In the genomic region with DNA sequence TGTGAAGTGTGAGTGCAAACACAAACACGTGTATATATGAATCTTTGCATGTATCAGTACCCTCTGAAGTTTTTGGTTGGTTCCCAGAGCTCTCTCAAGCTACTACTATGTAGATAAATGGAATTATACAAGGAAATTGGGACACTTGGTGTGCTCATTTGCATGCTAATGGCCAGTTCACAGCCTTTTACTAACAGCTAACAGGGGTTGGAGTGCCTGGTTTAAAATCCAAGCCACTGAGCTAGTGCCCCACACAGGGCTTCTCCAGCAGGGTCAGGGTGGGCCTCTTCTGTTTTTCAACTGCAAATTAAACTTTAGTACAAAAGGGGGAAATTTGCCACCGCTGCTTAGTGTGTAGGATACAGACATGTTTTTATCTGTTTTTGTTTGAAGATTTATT, we compare ENCODE assay signal across 23 cellular contexts.
DNase-seq lines count a peak whose midpoint lies in the region; ATAC-seq and TF ChIP-seq lines count a peak whose summit lies in the region.
"Had no signal": no experiment of that assay in that cellular context is flagged by ENCODE, and none has a peak within 500 bp of the region (broad histone marks: within the 10 kb centered on the region; RNA-seq: fewer than 3 reads in every experiment).

No MANE protein-coding gene starts in this region.

- no peak overlapping the region for H3K23ac ChIP-seq in H9 (ENCODE audit: insufficient read length, low read depth, low read length)

- no peak overlapping the region for H2AFZ ChIP-seq in H9 (ENCODE audit: low read length)

- CTCF ChIA-PET in WTC11 (lab: Charles Lee): interaction anchor here (0.5 to 2.0 kb wide), 4 partner anchors 68 to 341 kb away, joined by 3 to 8 read pairs (median 4); no protein-coding TSS in a partner anchor

- H3K4me3 ChIP-seq in iPS-18a (ENCODE audit: low read length) (peak overlapping the region; percentile 31), subcutaneous abdominal adipose tissue (ENCODE audit: low read depth in 1 of 5, low read length in 5 of 5) (no peak overlapping the region)
- H3K4me3 ChIP-seq: A549; BLaER1 treated with 17β-estradiol and CSF1 and Interleukin-3, amounts not matched to agents 10 nM and 100 nM; SJSA1 had no signal

- H3K23me2 ChIP-seq in H9 (ENCODE audit: insufficient read length, low read depth, low read length, poor library complexity, severe bottlenecking): no peaks in the 10 kb centered on the region

- POLR2A ChIA-PET in WTC11 (lab: Charles Lee): no interaction called here

- H3K36me3 ChIP-seq in iPS-18a (ENCODE audit: control insufficient read depth, low read depth, low read length) (peaks cover 28% of the 10 kb centered on the region), subcutaneous abdominal adipose tissue (ENCODE audit: control insufficient read depth in 5 of 5, insufficient read depth in 5 of 5, low read length in 5 of 5) (peaks cover 18 to 30% (median 25%) of the 10 kb centered on the region in 5 donors)

- DNase-seq in H9 (peak; percentile 42), WTC11 (ENCODE audit: low spot score) (no peak), SKM-1 (lab: John Stamatoyannopoulos, UW; ENCODE audit: unreplicated experiment) (no peak), NCI-H69 (lab: John Stamatoyannopoulos, UW) (no peak)
- DNase-seq: AML-193; CD4-positive, alpha-beta T cell; COR-L47; DMS53; KBM-7; NCI-H1105 treated with DMSO at 0.1 percent for 48 hours; NCI-H146; NCI-H2029; NCI-H446 treated with DMSO at 0.1 percent for 48 hours; NCI-H526; Right ventricle myocardium superior; RPMI8226 had no signal

- no peak overlapping the region for H2BK15ac ChIP-seq in H9 (ENCODE audit: low read depth, low read length)

- H2BK120ac ChIP-seq in H9 (ENCODE audit: low read depth, low read length, poor library complexity, severe bottlenecking): no peak overlapping the region

- H3K9ac ChIP-seq in H9 (ENCODE audit: extremely low read depth, insufficient read length, low read length) (no peak overlapping the region), iPS-18a (ENCODE audit: low read length) (no peak overlapping the region), subcutaneous abdominal adipose tissue (ENCODE audit: low read length in 5 of 5) (no peak overlapping the region)
- H3K9ac ChIP-seq: BLaER1 treated with 17β-estradiol and CSF1 and Interleukin-3, amounts not matched to agents 10 nM and 100 nM had no signal

- no CpG with 5 or more reads among the region's 2 CpGs for whole genome bisulfite sequencing in H9 (ENCODE audit: extremely low coverage, insufficient read length, low lambda C conversion rate)

- H4K5ac ChIP-seq in H9 (ENCODE audit: insufficient read length, low read depth, low read length): no peak overlapping the region

- no peaks in the 10 kb centered on the region for H4K20me1 ChIP-seq in H9 (ENCODE audit: control insufficient read depth, insufficient read depth, insufficient read length)
- H4K20me1 ChIP-seq: BLaER1 treated with 17β-estradiol and CSF1 and Interleukin-3, amounts not matched to agents 10 nM and 100 nM had no signal

- H3T11ph ChIP-seq in H9 (ENCODE audit: low read length): no peak overlapping the region

- H3K18ac ChIP-seq in H9 (ENCODE audit: insufficient read length, low read depth, low read length): no peak overlapping the region

- no peak overlapping the region for H2BK12ac ChIP-seq in H9 (ENCODE audit: insufficient read length, low read depth, low read length)

- H4K91ac ChIP-seq in H9 (ENCODE audit: insufficient read length, low read depth, low read length): no peak overlapping the region

- H3K9me3 ChIP-seq in H9 (ENCODE audit: control insufficient read depth, low read depth, low read length): no peaks in the 10 kb centered on the region
- no peaks in the 10 kb centered on the region for H3K9me3 ChIP-seq in iPS-18a (ENCODE audit: control insufficient read depth, low read depth, low read length)
- H3K9me3 ChIP-seq in subcutaneous abdominal adipose tissue (ENCODE audit: control insufficient read depth in 5 of 5, low read length in 5 of 5): no peaks in the 10 kb centered on the region
- H3K9me3 ChIP-seq: A549; BLaER1 treated with 17β-estradiol and CSF1 and Interleukin-3, amounts not matched to agents 10 nM and 100 nM; SJSA1 had no signal

- ATAC-seq in WTC11 (peak; percentile 99), HG02973 (IDR thresholded peaks at IDR 0.05; ENCODE audit: unreplicated experiment) (no peak)
- ATAC-seq: A549, HCT116 had no signal

- no peak overlapping the region for H3K4ac ChIP-seq in H9 (ENCODE audit: low read depth, low read length)

- H3K27me3 ChIP-seq in H9 (ENCODE audit: insufficient read depth, low read length) (no peaks in the 10 kb centered on the region), iPS-18a (ENCODE audit: control insufficient read depth, insufficient read depth, low read length) (no peaks in the 10 kb centered on the region), subcutaneous abdominal adipose tissue (ENCODE audit: control insufficient read depth in 5 of 5, insufficient read depth in 4 of 5, low read length in 5 of 5) (no peaks in the 10 kb centered on the region)
- H3K27me3 ChIP-seq: BLaER1 treated with 17β-estradiol and CSF1 and Interleukin-3, amounts not matched to agents 10 nM and 100 nM; SJSA1 had no signal

- peak overlapping the region; percentile 16 to 61; a peak in 3 of 5 replicates for H3K4me3 Mint-ChIP-seq in H9
- peak overlapping the region; percentile 14; the same call in 1 of the 2 replicates for H3K4me3 Mint-ChIP-seq in WTC11
- H3K4me3 Mint-ChIP-seq: CD4-positive, alpha-beta T cell had no signal

- H2AK5ac ChIP-seq in H9 (ENCODE audit: insufficient read length, low read length): no peak overlapping the region

- TF ChIP-seq CTCF in H9 (conservative IDR thresholded peaks at IDR 0.05) (no peak; the same call in 2 of the 3 replicates), WTC11 (IDR thresholded peaks at IDR 0.05) (no peak)

- no peak overlapping the region for H4K8ac ChIP-seq in H9 (replicated peaks; ENCODE audit: insufficient read length, low read depth, low read length)

- peaks cover 16 to 51% (median 38%) of the 10 kb centered on the region in 3 experiments; a peak in 6 of 7 replicates for H3K36me3 Mint-ChIP-seq in H9 (ENCODE audit: insufficient read depth in 1 of 3, low read depth in 3 of 3)
- H3K36me3 Mint-ChIP-seq in WTC11: peaks cover 32% of the 10 kb centered on the region

- no peak overlapping the region for H3K56ac ChIP-seq in H9 (ENCODE audit: insufficient read length, low read depth, low read length)

- H3K9me3 Mint-ChIP-seq in H9 (no peaks in the 10 kb centered on the region), WTC11 (no peaks in the 10 kb centered on the region)
- H3K9me3 Mint-ChIP-seq: CD4-positive, alpha-beta T cell had no signal

- H3K4me1 ChIP-seq in H9 (ENCODE audit: insufficient read depth, low read length) (peaks cover 12% of the 10 kb centered on the region), iPS-18a (ENCODE audit: control insufficient read depth, low read depth, low read length) (peaks cover 16% of the 10 kb centered on the region), subcutaneous abdominal adipose tissue (ENCODE audit: control insufficient read depth in 5 of 5, insufficient read depth in 5 of 5, low read length in 5 of 5) (peaks cover 4 to 41% (median 37%) of the 10 kb centered on the region in 5 donors)
- H3K4me1 ChIP-seq: SJSA1 had no signal

- no peaks in the 10 kb centered on the region for H3K79me1 ChIP-seq in H9 (ENCODE audit: insufficient read depth, low read depth, low read length, poor library complexity, severe bottlenecking)

- H2BK20ac ChIP-seq in H9 (ENCODE audit: low read depth, low read length, poor library complexity, severe bottlenecking): no peak overlapping the region

- H3K27ac Mint-ChIP-seq in H9: peak overlapping the region in 2 of 3 experiments; percentile 65 to 72; a peak in 5 of 7 replicates
- peak overlapping the region; percentile 96 for H3K27ac Mint-ChIP-seq in WTC11
- H3K27ac Mint-ChIP-seq: CD4-positive, alpha-beta T cell had no signal

- H3K27me3 Mint-ChIP-seq in H9 (ENCODE audit: low read depth) (no peaks in the 10 kb centered on the region), WTC11 (ENCODE audit: low read depth) (no peaks in the 10 kb centered on the region)
- H3K27me3 Mint-ChIP-seq: CD4-positive, alpha-beta T cell had no signal

- no peaks in the 10 kb centered on the region for H3K79me2 ChIP-seq in H9 (ENCODE audit: insufficient read depth, low read length)

- no peak overlapping the region for H3K27ac ChIP-seq in H9 (ENCODE audit: insufficient read length, low read depth, low read length)
- no peak overlapping the region for H3K27ac ChIP-seq in iPS-18a (ENCODE audit: low read length)
- peak overlapping the region; percentile 18 for H3K27ac ChIP-seq in subcutaneous abdominal adipose tissue (ENCODE audit: low read depth, low read length)
- H3K27ac ChIP-seq: A549; BLaER1 treated with 17β-estradiol and CSF1 and Interleukin-3, amounts not matched to agents 10 nM and 100 nM; SJSA1 had no signal

- H2BK5ac ChIP-seq in H9 (ENCODE audit: insufficient read length, low read length): no peak overlapping the region

- no peak overlapping the region for H3K14ac ChIP-seq in H9 (ENCODE audit: insufficient read depth, low read length)

- peak overlapping the region; percentile 17 for H3K4me2 ChIP-seq in H9 (ENCODE audit: insufficient read depth, insufficient read length, low read length)
- H3K4me2 ChIP-seq: A549; BLaER1 treated with 17β-estradiol and CSF1 and Interleukin-3, amounts not matched to agents 10 nM and 100 nM had no signal

- peaks cover 31 to 38% of the 10 kb centered on the region in 2 experiments for H3K4me1 Mint-ChIP-seq in H9
- H3K4me1 Mint-ChIP-seq in WTC11: peaks cover 30% of the 10 kb centered on the region

TF ChIP-seq in WTC11, 78 proteins besides CTCF, POLR2A, EP300 and RAD21 (continues in another document):
- TF ChIP-seq, protein P1, sequence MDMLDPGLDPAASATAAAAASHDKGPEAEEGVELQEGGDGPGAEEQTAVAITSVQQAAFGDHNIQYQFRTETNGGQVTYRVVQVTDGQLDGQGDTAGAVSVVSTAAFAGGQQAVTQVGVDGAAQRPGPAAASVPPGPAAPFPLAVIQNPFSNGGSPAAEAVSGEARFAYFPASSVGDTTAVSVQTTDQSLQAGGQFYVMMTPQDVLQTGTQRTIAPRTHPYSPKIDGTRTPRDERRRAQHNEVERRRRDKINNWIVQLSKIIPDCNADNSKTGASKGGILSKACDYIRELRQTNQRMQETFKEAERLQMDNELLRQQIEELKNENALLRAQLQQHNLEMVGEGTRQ (CRISPR knock-in tag; IDR thresholded peaks at IDR 0.05): no peak
- TF ChIP-seq, protein P2, sequence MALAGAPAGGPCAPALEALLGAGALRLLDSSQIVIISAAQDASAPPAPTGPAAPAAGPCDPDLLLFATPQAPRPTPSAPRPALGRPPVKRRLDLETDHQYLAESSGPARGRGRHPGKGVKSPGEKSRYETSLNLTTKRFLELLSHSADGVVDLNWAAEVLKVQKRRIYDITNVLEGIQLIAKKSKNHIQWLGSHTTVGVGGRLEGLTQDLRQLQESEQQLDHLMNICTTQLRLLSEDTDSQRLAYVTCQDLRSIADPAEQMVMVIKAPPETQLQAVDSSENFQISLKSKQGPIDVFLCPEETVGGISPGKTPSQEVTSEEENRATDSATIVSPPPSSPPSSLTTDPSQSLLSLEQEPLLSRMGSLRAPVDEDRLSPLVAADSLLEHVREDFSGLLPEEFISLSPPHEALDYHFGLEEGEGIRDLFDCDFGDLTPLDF (CRISPR knock-in tag; IDR thresholded peaks at IDR 0.05): no peak
- no peak for TF ChIP-seq KAT7 (CRISPR knock-in tag; IDR thresholded peaks at IDR 0.05; ENCODE audit: borderline replicate concordance)
